Comparison of ENCODE assay signal across 13 cellular contexts in genomic region chr4:118760092-118760491, GRCh38.
A peak's percentile ranks its signal among the peaks of the same experiment; 100 is the strongest.
DNase-seq lines count a peak whose midpoint lies in the region; ATAC-seq and TF ChIP-seq lines count a peak whose summit lies in the region.
"Had no signal": no experiment of that assay in that cellular context is flagged by ENCODE, and none has a peak within 500 bp of the region (broad histone marks: within the 10 kb centered on the region; RNA-seq: fewer than 3 reads in every experiment).

No MANE protein-coding gene starts in this region.

- POLR2A ChIA-PET in activated CD4-positive, alpha-beta T cell treated with anti-CD3 and anti-CD28 coated beads, Interleukin-2, amount 10 ng/mL, durations not matched to agents 7 days and 5 days (lab: Charles Lee): no interaction called here

- peaks cover 14% of the 10 kb centered on the region for H3K36me3 Mint-ChIP-seq in activated CD4-positive, alpha-beta T cell treated with anti-CD3 and anti-CD28 coated beads, Interleukin-2, amount 10 ng/mL, durations not matched to agents 7 days and 5 days (ENCODE audit: low read depth)

- H3K4me3 Mint-ChIP-seq in activated CD4-positive, alpha-beta T cell treated with anti-CD3 and anti-CD28 coated beads, Interleukin-2, amount 10 ng/mL, durations not matched to agents 7 days and 5 days: no peak overlapping the region

- CTCF ChIA-PET in activated CD4-positive, alpha-beta T cell treated with anti-CD3 and anti-CD28 coated beads, Interleukin-2, amount 10 ng/mL, durations not matched to agents 7 days and 5 days (lab: Charles Lee): no interaction called here

- no peaks in the 10 kb centered on the region for H3K27me3 Mint-ChIP-seq in activated CD4-positive, alpha-beta T cell treated with anti-CD3 and anti-CD28 coated beads, Interleukin-2, amount 10 ng/mL, durations not matched to agents 7 days and 5 days

- H3K4me3 ChIP-seq in ACC112 (ENCODE audit: low read depth, low read length): no peak overlapping the region
- peak overlapping the region; percentile 42 for H3K4me3 ChIP-seq in OCI-LY1 (ENCODE audit: low read depth, low read length, poor library complexity, severe bottlenecking)
- H3K4me3 ChIP-seq: SJSA1, upper lobe of right lung had no signal

- TF ChIP-seq CTCF in OCI-LY1 (IDR thresholded peaks at IDR 0.05; ENCODE audit: low read length): no peak

- ATAC-seq in GM19455 (IDR thresholded peaks at IDR 0.05; ENCODE audit: unreplicated experiment) (peak; percentile 40), HG02970 (IDR thresholded peaks at IDR 0.05; ENCODE audit: low FRiP score, unreplicated experiment) (peak; percentile 33)
- ATAC-seq: upper lobe of right lung had no signal

- H3K9me3 Mint-ChIP-seq in activated CD4-positive, alpha-beta T cell treated with anti-CD3 and anti-CD28 coated beads, Interleukin-2, amount 10 ng/mL, durations not matched to agents 7 days and 5 days: no peaks in the 10 kb centered on the region

- H3K9me3 ChIP-seq in OCI-LY1 (ENCODE audit: low read length): no peaks in the 10 kb centered on the region
- H3K9me3 ChIP-seq: SJSA1, upper lobe of right lung had no signal

- no peak overlapping the region for H3K27ac Mint-ChIP-seq in activated CD4-positive, alpha-beta T cell treated with anti-CD3 and anti-CD28 coated beads, Interleukin-2, amount 10 ng/mL, durations not matched to agents 7 days and 5 days

- peak overlapping the region; percentile 65; the same call in 1 of the 2 replicates for H3K27ac ChIP-seq in ACC112 (ENCODE audit: low read depth, low read length)
- H3K27ac ChIP-seq in OCI-LY1 (ENCODE audit: low read depth, low read length, poor library complexity, severe bottlenecking): peak overlapping the region; percentile 38
- H3K27ac ChIP-seq: SJSA1, upper lobe of right lung had no signal

- peaks cover 83% of the 10 kb centered on the region for H3K79me2 ChIP-seq in ACC112 (ENCODE audit: control insufficient read depth, insufficient read depth, low read length, unreplicated experiment)
- no peaks in the 10 kb centered on the region for H3K79me2 ChIP-seq in OCI-LY1 (ENCODE audit: insufficient read depth, low read length)

- H3K4me1 Mint-ChIP-seq in activated CD4-positive, alpha-beta T cell treated with anti-CD3 and anti-CD28 coated beads, Interleukin-2, amount 10 ng/mL, durations not matched to agents 7 days and 5 days: no peaks in the 10 kb centered on the region

- peak overlapping the region; percentile 58 for H3K4me2 ChIP-seq in OCI-LY1 (ENCODE audit: low read length)

- H3K9me2 ChIP-seq in OCI-LY1 (ENCODE audit: low read depth, low read length): no peaks in the 10 kb centered on the region

- no peaks in the 10 kb centered on the region for H3F3A ChIP-seq in OCI-LY1 (ENCODE audit: insufficient read depth, low read length)

- no peak overlapping the region for H3K9ac ChIP-seq in OCI-LY1 (ENCODE audit: low read length)

- H3K36me3 ChIP-seq in ACC112 (ENCODE audit: insufficient read depth, low read length) (peaks cover 75% of the 10 kb centered on the region), OCI-LY1 (ENCODE audit: insufficient read depth, low read length) (peaks cover 7% of the 10 kb centered on the region; the same call in 1 of the 2 replicates)

- H3K27me3 ChIP-seq in ACC112 (ENCODE audit: insufficient read depth, low read length): no peaks in the 10 kb centered on the region
- H3K27me3 ChIP-seq in OCI-LY1 (ENCODE audit: insufficient read depth, low read length): no peaks in the 10 kb centered on the region
- H3K27me3 ChIP-seq: SJSA1, upper lobe of right lung had no signal

- DNase-seq in activated CD4-positive, alpha-beta T cell treated with anti-CD3 and anti-CD28 coated beads, Interleukin-2, amount 10 ng/mL, durations not matched to agents 7 days and 5 days: no peak
- DNase-seq in NCI-H1694 (lab: John Stamatoyannopoulos, UW) (no peak), GF-D8 (lab: John Stamatoyannopoulos, UW) (no peak), NCI-H146 treated with DMSO at 0.1 percent for 48 hours (lab: John Stamatoyannopoulos, UW; ENCODE audit: unreplicated experiment) (no peak)
- DNase-seq: central memory CD4-positive, alpha-beta T cell; NCI-H2171; stimulated activated CD4-positive, alpha-beta T cell treated with anti-CD3 and anti-CD28 coated beads, Interleukin-2, amount 100 ng/mL, for 24 hours; upper lobe of right lung had no signal

- H4K20me1 ChIP-seq in OCI-LY1 (ENCODE audit: insufficient read depth, low read length): no peaks in the 10 kb centered on the region

- H2AFZ ChIP-seq in ACC112 (ENCODE audit: low read length, unreplicated experiment) (no peak overlapping the region), OCI-LY1 (ENCODE audit: low read length) (no peak overlapping the region)

- peaks cover 90% of the 10 kb centered on the region for H3K4me1 ChIP-seq in ACC112 (ENCODE audit: control insufficient read depth, insufficient read depth, low read length, unreplicated experiment)
- H3K4me1 ChIP-seq in OCI-LY1 (ENCODE audit: insufficient read depth, low read length, severe bottlenecking): peaks cover 33% of the 10 kb centered on the region
